Comparison of ENCODE assay signal across 11 cellular contexts in genomic region chr19:16067205-16067938, GRCh38. TPM values are rescaled to one million over a fixed set of nuclear protein-coding genes. Genes with fewer than 3 reads are reported as not detected.
A peak's percentile ranks its signal among the peaks of the same experiment; 100 is the strongest.
DNase-seq lines count a peak whose midpoint lies in the region; ATAC-seq, FAIRE-seq and TF ChIP-seq lines count a peak whose summit lies in the region.
"Had no signal": no experiment of that assay in that cellular context is flagged by ENCODE, and none has a peak within 500 bp of the region (broad histone marks: within the 10 kb centered on the region; RNA-seq: fewer than 3 reads in every experiment).

No MANE protein-coding gene starts in this region.

- no peak for FAIRE-seq in GM19239 (lab: Jason Lieb, UNC)

- no peaks in the 10 kb centered on the region for H3K4me1 ChIP-seq in HEK293 (ENCODE audit: control insufficient read depth, insufficient read depth, low read length)
- no peaks in the 10 kb centered on the region for H3K4me1 ChIP-seq in right cardiac atrium (ENCODE audit: control insufficient read depth, insufficient read depth, low read length)
- peaks cover 66% of the 10 kb centered on the region for H3K4me1 ChIP-seq in suprapubic skin
- no peaks in the 10 kb centered on the region for H3K4me1 ChIP-seq in smooth muscle cell (ENCODE audit: low read depth)

- TF ChIP-seq CTCF in HEK293 (tag by site-specific recombination; IDR thresholded peaks at IDR 0.05) (no peak), astrocyte of the cerebellum (IDR thresholded peaks at IDR 0.05; ENCODE audit: low read depth, low read length, missing control alignments) (no peak), suprapubic skin (IDR thresholded peaks at IDR 0.05) (no peak), smooth muscle cell (IDR thresholded peaks at IDR 0.05; ENCODE audit: borderline replicate concordance, insufficient read depth, poor library complexity, severe bottlenecking) (no peak)

- H3K36me3 ChIP-seq in HEK293 (ENCODE audit: control insufficient read depth in 2 of 2, insufficient read depth in 1 of 2, low read length in 2 of 2) (no peaks in the 10 kb centered on the region), suprapubic skin (no peaks in the 10 kb centered on the region), smooth muscle cell (ENCODE audit: low read depth) (no peaks in the 10 kb centered on the region)

- no peak overlapping the region for H2AFZ ChIP-seq in smooth muscle cell (ENCODE audit: low read depth)

- H3K27me3 ChIP-seq in right cardiac atrium (ENCODE audit: control insufficient read depth, insufficient read depth): no peaks in the 10 kb centered on the region
- H3K27me3 ChIP-seq in suprapubic skin: no peaks in the 10 kb centered on the region
- no peaks in the 10 kb centered on the region for H3K27me3 ChIP-seq in smooth muscle cell (ENCODE audit: low read depth)

- POLR2A ChIA-PET in HEK293 (lab: Yijun Ruan, JAX): no interaction called here

- no peak overlapping the region for H3K4me2 ChIP-seq in smooth muscle cell

- no peaks in the 10 kb centered on the region for H3K79me2 ChIP-seq in smooth muscle cell (ENCODE audit: low read depth)

- H3K9ac ChIP-seq in smooth muscle cell (ENCODE audit: low read depth): no peak overlapping the region

- no peak for TF ChIP-seq POLR2A in suprapubic skin (IDR thresholded peaks at IDR 0.05)

- H3K27ac ChIP-seq in HEK293 (ENCODE audit: extremely low read depth, low read depth, low read length) (no peak overlapping the region), right cardiac atrium (ENCODE audit: low read length) (no peak overlapping the region), suprapubic skin (peak overlapping the region; percentile 78), smooth muscle cell (ENCODE audit: low read depth) (no peak overlapping the region)

- H3K9me3 Mint-ChIP-seq in activated naive CD4-positive, alpha-beta T cell treated with anti-CD3 and anti-CD28 coated beads, Interleukin-2, amount 50 U/mL, for 72 hours: no peaks in the 10 kb centered on the region
- H3K9me3 Mint-ChIP-seq: central memory CD8-positive, alpha-beta T cell; IgD-negative memory B cell had no signal

- intact Hi-C loops in right cardiac atrium (cut with DNase I): loop anchor here in 1 of 4 donors (10.0 kb wide), 1 partner anchor 47 kb away; the partner anchor contains the start of gene RAB8A

- DNase-seq in astrocyte of the cerebellum (ENCODE audit: low read depth) (peak; percentile 62), right cardiac atrium (peak; percentile 87 to 90 (median 89)), suprapubic skin (ENCODE audit: low spot score in 2 of 2) (peak in 1 of 2 donors; percentile 86), smooth muscle cell (lab: John Stamatoyannopoulos, UW; ENCODE audit: unreplicated experiment) (no peak), DMS79 treated with DMSO at 0.1 percent for 48 hours (lab: John Stamatoyannopoulos, UW) (no peak), GM19239 (ENCODE audit: insufficient read length, low spot score) (no peak)
- no peak for DNase-seq in activated naive CD4-positive, alpha-beta T cell treated with anti-CD3 and anti-CD28 coated beads, Interleukin-2, amount 50 U/mL, for 72 hours (ENCODE audit: low spot score in 2 of 2)

- H3K4me3 ChIP-seq in HEK293 (ENCODE audit: low read depth, low read length) (no peak overlapping the region), astrocyte of the cerebellum (ENCODE audit: low read depth, low read length) (peak overlapping the region; percentile 46), right cardiac atrium (ENCODE audit: low read length) (no peak overlapping the region), suprapubic skin (peak overlapping the region; percentile 51), smooth muscle cell (no peak overlapping the region)

- CTCF ChIA-PET in HEK293 (lab: Yijun Ruan, JAX): interaction anchor here (0.6 kb wide), 1 partner anchor 978 kb away, joined by 3 read pairs; no protein-coding TSS in a partner anchor

- no peak overlapping the region for H3K27ac Mint-ChIP-seq in activated naive CD4-positive, alpha-beta T cell treated with anti-CD3 and anti-CD28 coated beads, Interleukin-2, amount 50 U/mL, for 72 hours

- WGBS in right cardiac atrium: 67% methylated on average over 40 of the region's 40 CpGs
- WGBS in suprapubic skin: 50% methylated on average over 29 of the region's 40 CpGs
- 82% methylated on average over 40 of the region's 40 CpGs for WGBS in smooth muscle cell (ENCODE audit: low lambda C conversion rate)

- no peak for TF ChIP-seq EP300 in suprapubic skin (IDR thresholded peaks at IDR 0.05)

- no peaks in the 10 kb centered on the region for H3K9me3 ChIP-seq in HEK293 (ENCODE audit: control insufficient read depth, insufficient read depth, low read depth, low read length)
- no peaks in the 10 kb centered on the region for H3K9me3 ChIP-seq in right cardiac atrium (ENCODE audit: control insufficient read depth, low read length)
- no peaks in the 10 kb centered on the region for H3K9me3 ChIP-seq in suprapubic skin
- no peaks in the 10 kb centered on the region for H3K9me3 ChIP-seq in smooth muscle cell (replicated peaks; ENCODE audit: low read depth)

- H4K20me1 ChIP-seq in smooth muscle cell (ENCODE audit: low read depth): no peaks in the 10 kb centered on the region

- peaks cover 0 to 6% of the 10 kb centered on the region in 2 donors for H3K36me3 Mint-ChIP-seq in activated naive CD4-positive, alpha-beta T cell treated with anti-CD3 and anti-CD28 coated beads, Interleukin-2, amount 50 U/mL, for 72 hours
- H3K36me3 Mint-ChIP-seq: IgD-negative memory B cell had no signal

- ATAC-seq in right cardiac atrium: peak; percentile 63 to 73
- ATAC-seq in activated naive CD4-positive, alpha-beta T cell treated with anti-CD3 and anti-CD28 coated beads, Interleukin-2, amount 50 U/mL, for 72 hours: no peak
- ATAC-seq: stimulated activated naive CD8-positive, alpha-beta T cell treated with anti-CD3 and anti-CD28 coated beads, Interleukin-15, Interleukin-2, amounts not matched to agents 100 U/mL and 50 U/mL, for 24 hours had no signal

- in situ Hi-C loops in astrocyte of the cerebellum (cut with HindIII; ENCODE audit: low sequenced_read_pairs): no loop called here

- no peaks in the 10 kb centered on the region for H3F3A ChIP-seq in smooth muscle cell (ENCODE audit: low read depth)

TF ChIP-seq in HEK293, 187 proteins besides CTCF, POLR2A, EP300 and RAD21 (continues in another document):
- TF ChIP-seq ZNF23 (tag by site-specific recombination; IDR thresholded peaks at IDR 0.05; ENCODE audit: borderline replicate concordance): no peak
- no peak for TF ChIP-seq ZFHX2 (tag by site-specific recombination; conservative IDR thresholded peaks at IDR 0.05)
- TF ChIP-seq, protein P1, sequence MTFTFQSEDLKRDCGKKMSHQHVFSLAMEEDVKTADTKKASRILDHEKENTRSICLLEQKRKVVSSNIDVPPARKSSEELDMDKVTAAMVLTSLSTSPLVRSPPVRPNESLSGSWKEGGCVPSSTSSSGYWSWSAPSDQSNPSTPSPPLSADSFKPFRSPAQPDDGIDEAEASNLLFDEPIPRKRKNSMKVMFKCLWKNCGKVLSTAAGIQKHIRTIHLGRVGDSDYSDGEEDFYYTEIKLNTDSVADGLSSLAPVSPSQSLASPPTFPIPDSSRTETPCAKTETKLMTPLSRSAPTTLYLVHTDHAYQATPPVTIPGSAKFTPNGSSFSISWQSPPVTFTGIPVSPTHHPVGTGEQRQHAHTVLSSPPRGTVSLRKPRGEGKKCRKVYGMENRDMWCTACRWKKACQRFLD (tag by site-specific recombination; IDR thresholded peaks at IDR 0.05): no peak
- peak; percentile 78 for TF ChIP-seq GLIS1 (tag by site-specific recombination; IDR thresholded peaks at IDR 0.05)
- 0 out of 2 replicates have a peak, but pooled peaks have one; percentile 1 for TF ChIP-seq EGR2 (tag by site-specific recombination; IDR thresholded peaks at IDR 0.05; ENCODE audit: low read depth)
- TF ChIP-seq ZNF514 (tag by site-specific recombination; IDR thresholded peaks at IDR 0.05): no peak
- TF ChIP-seq ZNF132 (tag by site-specific recombination; IDR thresholded peaks at IDR 0.05; ENCODE audit: borderline replicate concordance): no peak
- no peak for TF ChIP-seq HOXD13 (CRISPR knock-in tag; IDR thresholded peaks at IDR 0.05; ENCODE audit: borderline replicate concordance)
- no peak for TF ChIP-seq KLF10 (tag by site-specific recombination; IDR thresholded peaks at IDR 0.05)
- no peak for TF ChIP-seq SP2 (tag by site-specific recombination; IDR thresholded peaks at IDR 0.05)
- TF ChIP-seq KLF1 (tag by site-specific recombination; IDR thresholded peaks at IDR 0.05): no peak
- TF ChIP-seq ZNF214 (tag by site-specific recombination; IDR thresholded peaks at IDR 0.05; ENCODE audit: borderline replicate concordance): no peak
- no peak for TF ChIP-seq ZNF530 (tag by site-specific recombination; IDR thresholded peaks at IDR 0.05; ENCODE audit: low read depth)
- no peak for TF ChIP-seq ZNF560 (tag by site-specific recombination; IDR thresholded peaks at IDR 0.05; ENCODE audit: borderline replicate concordance)
- TF ChIP-seq ZNF792 (tag by site-specific recombination; IDR thresholded peaks at IDR 0.05): no peak
- no peak for TF ChIP-seq BCL11B (tag by site-specific recombination; IDR thresholded peaks at IDR 0.05; ENCODE audit: low read depth)
- no peak for TF ChIP-seq ZNF76 (tag by site-specific recombination; IDR thresholded peaks at IDR 0.05; ENCODE audit: borderline replicate concordance, low read depth)
- TF ChIP-seq ZSCAN4 (tag by site-specific recombination; IDR thresholded peaks at IDR 0.05): no peak

RNA-seq across cellular contexts. Expression of gene TPM4, which starts 8.9 kb away (rescaled TPM):
- total RNA-seq in right cardiac atrium: 100 to 1,000 TPM in 3 of 4 donors, 10 to 100 TPM in 1; 87.7 to 226 (median 130) TPM
- polyA plus RNA-seq in right cardiac atrium: 137 TPM
- total RNA-seq in suprapubic skin: 100 to 1,000 TPM; 195 to 224 (median 205) TPM
- total RNA-seq in activated naive CD4-positive, alpha-beta T cell treated with anti-CD3 and anti-CD28 coated beads, Interleukin-2, amount 50 U/mL, for 72 hours: 100 to 1,000 TPM; 405 to 411 TPM
- total RNA-seq in smooth muscle cell: 1,074 and 1,158 TPM in 2 replicates
- polyA plus RNA-seq in smooth muscle cell: 921 and 1,070 TPM in 2 replicates

RNA-seq across cellular contexts. Expression of gene RAB8A, which starts 44.3 kb away (rescaled TPM):
- total RNA-seq in right cardiac atrium: 10 to 100 TPM; 22.6 to 30.0 (median 24.5) TPM
- polyA plus RNA-seq in right cardiac atrium: 12.9 TPM
- 10 to 100 TPM; 48.9 to 61.9 (median 58.5) TPM for total RNA-seq in suprapubic skin
- total RNA-seq in activated naive CD4-positive, alpha-beta T cell treated with anti-CD3 and anti-CD28 coated beads, Interleukin-2, amount 50 U/mL, for 72 hours: 100 to 1,000 TPM; 125 to 155 TPM
- 47.3 and 60.2 TPM in 2 replicates for total RNA-seq in smooth muscle cell
- 90.5 and 96.0 TPM in 2 replicates for polyA plus RNA-seq in smooth muscle cell

Comparison
In these comparisons a context has a peak if more than half of its experiments do, and no peak if none do; other contexts are left out.
1. H3K4me3 ChIP-seq: peak in astrocyte of the cerebellum (single experiment) and suprapubic skin (single experiment); none in HEK293 (single experiment), right cardiac atrium (single experiment) and smooth muscle cell (single experiment).
2. DNase-seq: peak in astrocyte of the cerebellum (single experiment) and right cardiac atrium (3 of 3); none in activated naive CD4-positive, alpha-beta T cell treated with anti-CD3 and anti-CD28 coated beads, Interleukin-2, amount 50 U/mL, for 72 hours (0 of 2), smooth muscle cell (single experiment), DMS79 treated with DMSO at 0.1 percent for 48 hours (single experiment) and GM19239 (single experiment).
3. ATAC-seq: peak in right cardiac atrium (2 of 2); none in activated naive CD4-positive, alpha-beta T cell treated with anti-CD3 and anti-CD28 coated beads, Interleukin-2, amount 50 U/mL, for 72 hours (0 of 2).